Comparison of ENCODE assay signal across 8 cellular contexts in the genomic region with DNA sequence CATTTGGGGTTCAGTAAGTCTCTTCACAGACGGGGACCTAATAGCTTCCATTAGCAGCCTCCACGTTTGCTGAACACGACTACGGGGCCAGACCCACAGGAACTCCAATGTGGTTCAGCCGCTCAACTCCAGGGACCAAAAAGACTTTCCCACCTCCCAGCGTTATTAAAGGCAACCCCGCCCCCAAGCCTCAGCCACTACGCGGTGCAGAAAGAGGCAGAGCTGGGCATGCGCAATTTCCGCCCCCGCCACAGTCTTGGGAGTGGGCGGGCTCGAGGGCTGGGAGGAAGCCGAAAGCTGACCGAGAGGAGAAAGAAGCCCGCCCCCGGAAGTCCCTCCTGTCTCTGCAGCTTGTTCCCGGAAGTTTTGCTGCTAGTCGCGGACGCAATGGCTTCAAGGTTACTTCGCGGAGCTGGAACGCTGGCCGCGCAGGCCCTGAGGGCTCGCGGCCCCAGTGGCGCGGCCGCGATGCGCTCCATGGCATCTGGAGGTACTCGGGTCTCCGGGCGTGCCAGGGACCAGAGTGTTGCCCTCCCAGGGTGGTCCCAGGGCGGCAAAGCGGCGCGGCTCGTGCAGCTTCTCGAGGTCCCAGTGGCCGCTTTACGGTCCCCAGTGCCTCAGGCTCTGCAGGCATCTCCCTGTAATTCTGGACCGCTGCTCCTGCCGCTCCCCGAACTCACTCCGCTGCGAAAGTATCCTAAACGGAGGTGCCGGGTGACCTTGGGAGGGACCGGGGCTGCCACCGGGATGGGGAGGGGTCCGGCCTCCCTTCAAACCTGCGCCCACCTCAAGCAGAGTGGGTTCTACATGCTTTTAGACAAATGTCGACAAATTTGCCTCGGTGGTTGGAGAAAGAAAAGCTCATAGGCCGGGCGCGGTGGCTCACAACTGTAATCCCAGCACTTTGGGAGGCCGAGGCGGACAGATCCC. TPM values are rescaled to one million over a fixed set of nuclear protein-coding genes. Genes with fewer than 3 reads are reported as not detected.
DNase-seq lines count a peak whose midpoint lies in the region; ATAC-seq and TF ChIP-seq lines count a peak whose summit lies in the region.

Gene COX5B (plus strand): TSS at position 363 of the 930 bp plus-strand sequence. CDS start 25 bp downstream, at position 388.

- H3K27me3 Mint-ChIP-seq in T-helper 1 cell treated with Interleukin-12 subunit alpha and Interleukin-12 subunit beta and Interleukin-4 antibody, amounts not matched to agents 30 μg/mL and 1 μg/mL, for 36 hours (ENCODE audit: low read depth): no peaks in the 10 kb centered on the region
- no peaks in the 10 kb centered on the region for H3K27me3 Mint-ChIP-seq in progenitor cell of endocrine pancreas

- H3K4me1 Mint-ChIP-seq in T-helper 1 cell treated with Interleukin-12 subunit alpha and Interleukin-12 subunit beta and Interleukin-4 antibody, amounts not matched to agents 30 μg/mL and 1 μg/mL, for 36 hours (ENCODE audit: low read depth): peaks cover 16% of the 10 kb centered on the region
- H3K4me1 Mint-ChIP-seq in progenitor cell of endocrine pancreas (ENCODE audit: low read depth): peaks cover 9% of the 10 kb centered on the region

- no peaks in the 10 kb centered on the region for H3K9me3 Mint-ChIP-seq in T-helper 1 cell treated with Interleukin-12 subunit alpha and Interleukin-12 subunit beta and Interleukin-4 antibody, amounts not matched to agents 30 μg/mL and 1 μg/mL, for 36 hours
- H3K9me3 Mint-ChIP-seq in progenitor cell of endocrine pancreas (ENCODE audit: low read depth): no peaks in the 10 kb centered on the region

- H3K27ac Mint-ChIP-seq in T-helper 1 cell treated with Interleukin-12 subunit alpha and Interleukin-12 subunit beta and Interleukin-4 antibody, amounts not matched to agents 30 μg/mL and 1 μg/mL, for 36 hours: peak within 1 kb of the TSS; percentile 93
- H3K27ac Mint-ChIP-seq in progenitor cell of endocrine pancreas: peak within 1 kb of the TSS; percentile 99

- peak within 1 kb of the TSS; percentile 89 for H3K4me3 Mint-ChIP-seq in T-helper 1 cell treated with Interleukin-12 subunit alpha and Interleukin-12 subunit beta and Interleukin-4 antibody, amounts not matched to agents 30 μg/mL and 1 μg/mL, for 36 hours
- H3K4me3 Mint-ChIP-seq in progenitor cell of endocrine pancreas (ENCODE audit: low read depth): peak within 1 kb of the TSS; percentile 94

- TF ChIP-seq CTCF in GM13977 (IDR thresholded peaks at IDR 0.05; ENCODE audit: extremely low read depth, insufficient read depth, missing control alignments) (no peak), progenitor cell of endocrine pancreas (IDR thresholded peaks at IDR 0.05; ENCODE audit: unreplicated experiment) (no peak)

- intact Hi-C loops in left cardiac atrium (cut with DNase I): loop anchor here in 1 of 2 donors (2.0 kb wide), 1 partner anchor 17 kb away; no protein-coding TSS in a partner anchor

- in situ Hi-C loops in GM13977 (cut with MboI; ENCODE audit: low pct_unique_long_range_greater_than_20kb, low sequenced_read_pairs, unreplicated experiment): no loop called here

- DNase-seq in GM13977 (ENCODE audit: low spot score) (peak; percentile 99), NCI-H1694 (lab: John Stamatoyannopoulos, UW) (peak; percentile 97), amniotic stem cell (lab: John Stamatoyannopoulos, UW) (peak; percentile 98), left cardiac atrium (peak; percentile 99), progenitor cell of endocrine pancreas (ENCODE audit: low spot score, unreplicated experiment) (peak; percentile 95), ureter (ENCODE audit: low spot score) (peak; percentile 99)

- peaks cover 27% of the 10 kb centered on the region for H3K36me3 Mint-ChIP-seq in T-helper 1 cell treated with Interleukin-12 subunit alpha and Interleukin-12 subunit beta and Interleukin-4 antibody, amounts not matched to agents 30 μg/mL and 1 μg/mL, for 36 hours (ENCODE audit: low read depth)
- H3K36me3 Mint-ChIP-seq in progenitor cell of endocrine pancreas (ENCODE audit: insufficient read depth): peaks cover 18% of the 10 kb centered on the region

- ATAC-seq in HG02884 (IDR thresholded peaks at IDR 0.05; ENCODE audit: unreplicated experiment) (peak; percentile 94), left cardiac atrium (peak; percentile 99)

RNA-seq across cellular contexts. Expression of gene COX5B, which starts in this region (rescaled TPM):
- total RNA-seq in left cardiac atrium (100 to 1,000 TPM; 939 to 947 TPM), progenitor cell of endocrine pancreas (157 and 161 TPM in 2 replicates), ureter (254 TPM)

Comparison
In these comparisons a context has a peak if more than half of its experiments do, and no peak if none do; other contexts are left out.
1. Peak in every context shown above with its lines: DNase-seq and ATAC-seq.